In the genomic region with DNA sequence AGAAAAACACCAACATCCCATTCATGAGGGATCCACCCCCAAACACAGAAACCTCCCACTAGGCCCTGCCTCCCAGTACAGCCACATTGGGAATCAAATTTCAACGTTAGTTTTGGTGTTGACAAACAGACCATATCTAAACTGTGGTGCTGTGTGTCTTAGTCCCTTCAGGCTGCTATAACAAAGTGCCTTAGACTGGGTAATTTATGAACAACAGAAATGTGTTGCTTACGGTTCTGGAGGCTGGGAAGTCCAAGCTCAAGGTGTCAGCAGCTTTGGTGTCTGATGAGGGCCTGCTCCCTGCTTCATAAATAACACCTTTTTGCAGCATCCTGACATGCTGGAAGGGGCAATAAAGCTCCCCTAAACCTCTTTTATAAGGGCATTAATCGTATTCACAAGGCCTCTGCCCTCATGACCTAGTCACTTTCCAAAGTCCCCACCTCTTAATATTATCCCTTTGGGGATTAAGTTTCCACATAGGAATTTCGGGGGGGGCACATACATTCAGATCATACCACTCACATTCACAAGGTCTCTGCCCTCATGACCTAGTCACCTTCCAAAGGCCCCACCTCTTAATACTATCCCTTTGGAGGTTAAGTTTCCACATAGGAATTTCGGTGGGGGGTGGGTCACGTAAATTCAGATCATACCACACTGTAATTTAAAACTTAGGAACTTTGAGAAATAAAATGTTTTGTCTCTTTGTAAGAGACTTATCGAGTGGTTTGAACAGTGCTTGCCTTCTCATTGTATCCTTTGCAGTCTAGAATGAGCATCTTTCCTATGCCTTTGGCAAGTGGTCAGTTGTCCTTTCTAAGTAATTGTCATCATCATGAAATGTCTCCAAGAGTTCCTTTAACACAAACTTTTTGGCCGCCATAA, we compare ENCODE assay signal across 12 cellular contexts. TPM values are rescaled to one million over a fixed set of nuclear protein-coding genes. Genes with fewer than 3 reads are reported as not detected.
DNase-seq lines count a peak whose midpoint lies in the region; ATAC-seq and TF ChIP-seq lines count a peak whose summit lies in the region.
"Had no signal": no experiment of that assay in that cellular context is flagged by ENCODE, and none has a peak within 500 bp of the region (broad histone marks: within the 10 kb centered on the region; RNA-seq: fewer than 3 reads in every experiment).

No MANE protein-coding gene starts in this region.

- no peaks in the 10 kb centered on the region for H3K9me3 Mint-ChIP-seq in Caco-2 (ENCODE audit: unreplicated experiment)
- peaks cover 3% of the 10 kb centered on the region for H3K9me3 Mint-ChIP-seq in progenitor cell of endocrine pancreas (ENCODE audit: low read depth)
- H3K9me3 Mint-ChIP-seq: activated T-cell treated with anti-CD3 and anti-CD28 coated beads, Interleukin-2, amount 50 U/mL, for 4 hours had no signal

- H3K36me3 ChIP-seq in Caco-2 (ENCODE audit: control insufficient read depth, insufficient read depth, low read length) (no peaks in the 10 kb centered on the region; the same call in 1 of the 2 replicates), esophagus (ENCODE audit: control insufficient read depth in 2 of 2, insufficient read depth in 2 of 2, low read length in 1 of 2) (peaks cover 4 to 9% of the 10 kb centered on the region in 2 donors)

- H3K27ac ChIP-seq in RWPE1: peak overlapping the region; percentile 54
- peak overlapping the region; percentile 1 to 11 for H3K27ac ChIP-seq in esophagus (ENCODE audit: low read depth in 2 of 2, low read length in 1 of 2)

- H3K36me3 Mint-ChIP-seq in Caco-2 (ENCODE audit: insufficient read depth, unreplicated experiment) (peaks cover 60% of the 10 kb centered on the region), progenitor cell of endocrine pancreas (ENCODE audit: insufficient read depth) (peaks cover 34% of the 10 kb centered on the region)

- BruUV-seq in Caco-2 (replicated peaks; lab: Mats Ljungman, UMichigan): TSS peak; percentile 77

- H3K4me1 ChIP-seq in Caco-2 (peaks cover 37% of the 10 kb centered on the region), esophagus (ENCODE audit: control insufficient read depth in 2 of 2, insufficient read depth in 2 of 2, low read length in 1 of 2) (no peaks in the 10 kb centered on the region)

- H3K9me3 ChIP-seq in Caco-2: peaks cover 6% of the 10 kb centered on the region; the same call in 1 of the 2 replicates
- no peaks in the 10 kb centered on the region for H3K9me3 ChIP-seq in esophagus (ENCODE audit: control insufficient read depth in 2 of 2, insufficient read depth in 1 of 2, low read depth in 1 of 2, low read length in 1 of 2)

- intact Hi-C loops in Caco-2 (cut with micrococcal nuclease; ENCODE audit: unreplicated experiment): loop anchor here (1.0 to 2.0 kb wide), 4 partner anchors 10 to 32 kb away; partner anchors contain the start of gene DPY19L3

- DNase-seq in Caco-2 (peak; percentile 18 to 73), RWPE1 (ENCODE audit: low spot score) (no peak), progenitor cell of endocrine pancreas (ENCODE audit: low spot score, unreplicated experiment) (no peak), LoVo (ENCODE audit: low spot score) (no peak)
- no peak for DNase-seq in stimulated activated naive CD8-positive, alpha-beta T cell treated with anti-CD3 and anti-CD28 coated beads, Interleukin-15, Interleukin-2, amounts not matched to agents 100 U/mL and 50 U/mL, for 24 hours
- DNase-seq: activated T-cell treated with anti-CD3 and anti-CD28 coated beads, Interleukin-2, amount 50 U/mL, for 4 hours; H7; NCI-H2081 treated with DMSO at 0.1 percent for 48 hours; T-cell had no signal

- no peaks in the 10 kb centered on the region for H3K27me3 ChIP-seq in Caco-2 (replicated peaks; ENCODE audit: control insufficient read depth, insufficient read depth, low read length)
- no peaks in the 10 kb centered on the region for H3K27me3 ChIP-seq in esophagus (ENCODE audit: control insufficient read depth in 1 of 2, insufficient read depth in 2 of 2, low read length in 2 of 2)

- peak overlapping the region; percentile 66 for H3K4me3 Mint-ChIP-seq in Caco-2 (ENCODE audit: unreplicated experiment)
- H3K4me3 Mint-ChIP-seq in progenitor cell of endocrine pancreas (ENCODE audit: low read depth): no peak overlapping the region
- H3K4me3 Mint-ChIP-seq: activated T-cell treated with anti-CD3 and anti-CD28 coated beads, Interleukin-2, amount 50 U/mL, for 4 hours; T-cell had no signal

- ATAC-seq in GM18907 (IDR thresholded peaks at IDR 0.05; ENCODE audit: unreplicated experiment): no peak
- ATAC-seq in stimulated activated naive CD8-positive, alpha-beta T cell treated with anti-CD3 and anti-CD28 coated beads, Interleukin-15, Interleukin-2, amounts not matched to agents 100 U/mL and 50 U/mL, for 24 hours: no peak
- ATAC-seq in GM18870 (IDR thresholded peaks at IDR 0.05; ENCODE audit: unreplicated experiment): no peak
- ATAC-seq: activated T-cell treated with anti-CD3 and anti-CD28 coated beads, Interleukin-2, amount 50 U/mL, for 4 hours; T-cell had no signal

- H3K27me3 Mint-ChIP-seq in Caco-2 (ENCODE audit: insufficient read depth, unreplicated experiment): no peaks in the 10 kb centered on the region
- H3K27me3 Mint-ChIP-seq in progenitor cell of endocrine pancreas: no peaks in the 10 kb centered on the region
- H3K27me3 Mint-ChIP-seq: T-cell had no signal

- CTCF ChIA-PET in Caco-2 (lab: Charles Lee) (interaction anchor here (1.2 kb wide), 2 partner anchors 10 to 33 kb away, joined by 5 read pairs; no protein-coding TSS in a partner anchor), RWPE1 (lab: Yijun Ruan, JAX) (interaction anchor here (0.6 to 0.7 kb wide), 2 partner anchors 27 to 197 kb away, joined by 6 to 7 read pairs; no protein-coding TSS in a partner anchor)

- no peak for TF ChIP-seq CTCF in Caco-2 (IDR thresholded peaks at IDR 0.05; ENCODE audit: insufficient read depth in 1 of 2, low read depth in 1 of 2, low read length in 1 of 2, severe bottlenecking in 1 of 2, unreplicated experiment in 1 of 2)
- TF ChIP-seq CTCF in RWPE1 (conservative IDR thresholded peaks at IDR 0.05; ENCODE audit: low read depth): no peak
- no peak for TF ChIP-seq CTCF in progenitor cell of endocrine pancreas (IDR thresholded peaks at IDR 0.05; ENCODE audit: unreplicated experiment)

- H3K4me3 ChIP-seq in Caco-2 (ENCODE audit: low read depth, low read length) (no peak overlapping the region), esophagus (ENCODE audit: low read depth in 1 of 2, low read length in 2 of 2) (no peak overlapping the region)

- POLR2A ChIA-PET in Caco-2 (lab: Charles Lee) (interaction anchor here (1.1 to 1.8 kb wide), 4 partner anchors 10 to 33 kb away, joined by 4 to 14 read pairs (median 8); partner anchors contain the start of genes DPY19L3 and ZNF507), RWPE1 (lab: Yijun Ruan, JAX; ENCODE audit: low non-redundant PET) (no interaction called here)

- 85 to 90% methylated on average over 8 of the region's 8 CpGs for WGBS in esophagus, 2 donors

- H3K27ac Mint-ChIP-seq in Caco-2 (ENCODE audit: unreplicated experiment) (peak overlapping the region; percentile 96), progenitor cell of endocrine pancreas (peak overlapping the region; percentile 91)
- H3K27ac Mint-ChIP-seq: T-cell had no signal

- H3K4me1 Mint-ChIP-seq in Caco-2 (ENCODE audit: low read depth, unreplicated experiment) (peaks cover 60% of the 10 kb centered on the region), progenitor cell of endocrine pancreas (ENCODE audit: low read depth) (peaks cover 27% of the 10 kb centered on the region)

RNA-seq across cellular contexts. Expression of gene ZNF507, which starts 27.6 kb away (rescaled TPM):
- total RNA-seq in Caco-2 (2022) (26.6 and 27.4 TPM in 2 replicates), progenitor cell of endocrine pancreas (42.3 and 43.2 TPM in 2 replicates)
- 1 to 10 TPM; 2.9 to 3.1 TPM for polyA plus RNA-seq in esophagus

RNA-seq across cellular contexts. Expression of gene DPY19L3, which starts 32.6 kb away (rescaled TPM):
- 40.7 and 41.5 TPM in 2 replicates for total RNA-seq in Caco-2 (2022)
- 1 to 10 TPM; 2.9 to 3.1 TPM for polyA plus RNA-seq in esophagus
- 205 and 213 TPM in 2 replicates for total RNA-seq in progenitor cell of endocrine pancreas

Comparison
In these comparisons a context has a peak if more than half of its experiments do, and no peak if none do; other contexts are left out.
1. DNase-seq: peak in Caco-2 (2 of 2); none in RWPE1 (single experiment), progenitor cell of endocrine pancreas (single experiment), stimulated activated naive CD8-positive, alpha-beta T cell treated with anti-CD3 and anti-CD28 coated beads, Interleukin-15, Interleukin-2, amounts not matched to agents 100 U/mL and 50 U/mL, for 24 hours (single experiment) and LoVo (single experiment).